Comparison of ENCODE assay signal across 10 cellular contexts in genomic region chr11:215581-216037, GRCh38. TPM values are rescaled to one million over a fixed set of nuclear protein-coding genes. Genes with fewer than 3 reads are reported as not detected.
A peak's percentile ranks its signal among the peaks of the same experiment; 100 is the strongest.
DNase-seq lines count a peak whose midpoint lies in the region; ATAC-seq and TF ChIP-seq lines count a peak whose summit lies in the region.
"Had no signal": no experiment of that assay in that cellular context is flagged by ENCODE, and none has a peak within 500 bp of the region (broad histone marks: within the 10 kb centered on the region; RNA-seq: fewer than 3 reads in every experiment).

No MANE protein-coding gene starts in this region.

- peak; percentile 29 for ATAC-seq in stimulated activated naive B cell treated with anti-CD40 and anti-IgM and Interleukin-4, amounts not matched to agents 10 μg/mL and 1 μg/mL and 100 μg/mL, for 72 hours (replicated peaks)
- no peak for ATAC-seq in GM18858 (IDR thresholded peaks at IDR 0.05; ENCODE audit: unreplicated experiment)
- ATAC-seq in GM19035 (IDR thresholded peaks at IDR 0.05; ENCODE audit: unreplicated experiment), result no peak

- H3K36me3 Mint-ChIP-seq in activated naive CD4-positive, alpha-beta T cell treated with anti-CD3 and anti-CD28 coated beads for 36 hours (ENCODE audit: low read depth), result peaks cover 17% of the 10 kb centered on the region
- peaks cover 25 to 55% of the 10 kb centered on the region in 2 donors for H3K36me3 Mint-ChIP-seq in stimulated activated naive B cell treated with anti-CD40 and anti-IgM and Interleukin-4, amounts not matched to agents 10 μg/mL and 1 μg/mL and 100 μg/mL, for 72 hours

- DNase-seq in activated naive CD4-positive, alpha-beta T cell treated with anti-CD3 and anti-CD28 coated beads for 36 hours, result no peak
- DNase-seq in activated naive CD4-positive, alpha-beta T cell (lab: John Stamatoyannopoulos, UW), result no peak
- DNase-seq in NCI-H82 (lab: John Stamatoyannopoulos, UW) (peak; percentile 67), epithelial cell of prostate (ENCODE audit: low read depth, low spot score) (no peak), GM20000 (ENCODE audit: low spot score) (no peak)
- DNase-seq in stimulated activated naive B cell treated with anti-CD40 and anti-IgM and Interleukin-4, amounts not matched to agents 10 μg/mL and 1 μg/mL and 100 μg/mL, for 72 hours, result no peak
- DNase-seq: NCI-H1694 treated with DMSO at 0.1 percent for 48 hours had no signal

- H3K4me3 Mint-ChIP-seq in activated naive CD4-positive, alpha-beta T cell treated with anti-CD3 and anti-CD28 coated beads for 36 hours, result no peak overlapping the region
- H3K4me3 Mint-ChIP-seq in stimulated activated naive B cell treated with anti-CD40 and anti-IgM and Interleukin-4, amounts not matched to agents 10 μg/mL and 1 μg/mL and 100 μg/mL, for 72 hours, result no peak overlapping the region

- H3K9me3 Mint-ChIP-seq in activated naive CD4-positive, alpha-beta T cell treated with anti-CD3 and anti-CD28 coated beads for 36 hours, result no peaks in the 10 kb centered on the region
- H3K9me3 Mint-ChIP-seq in stimulated activated naive B cell treated with anti-CD40 and anti-IgM and Interleukin-4, amounts not matched to agents 10 μg/mL and 1 μg/mL and 100 μg/mL, for 72 hours, result no peaks in the 10 kb centered on the region

- peak overlapping the region; percentile 59 for H3K27ac Mint-ChIP-seq in activated naive CD4-positive, alpha-beta T cell treated with anti-CD3 and anti-CD28 coated beads for 36 hours
- H3K27ac Mint-ChIP-seq in stimulated activated naive B cell treated with anti-CD40 and anti-IgM and Interleukin-4, amounts not matched to agents 10 μg/mL and 1 μg/mL and 100 μg/mL, for 72 hours, result peak overlapping the region; percentile 78

- H3K27ac ChIP-seq in epithelial cell of prostate, result peak overlapping the region; percentile 52

- CTCF ChIA-PET in activated naive CD4-positive, alpha-beta T cell treated with anti-CD3 and anti-CD28 coated beads for 36 hours (lab: Charles Lee), result interaction anchor here (1.0 to 2.7 kb wide), 3 partner anchors 8 to 35 kb away, joined by 4 to 16 read pairs (median 5); partner anchors contain the start of genes BET1L and RIC8A

- no peak for TF ChIP-seq CTCF in GM20000 (IDR thresholded peaks at IDR 0.05; ENCODE audit: extremely low read depth, missing control alignments)

- peaks cover 21% of the 10 kb centered on the region for H3K4me1 Mint-ChIP-seq in activated naive CD4-positive, alpha-beta T cell treated with anti-CD3 and anti-CD28 coated beads for 36 hours (ENCODE audit: low read depth)
- H3K4me1 Mint-ChIP-seq in stimulated activated naive B cell treated with anti-CD40 and anti-IgM and Interleukin-4, amounts not matched to agents 10 μg/mL and 1 μg/mL and 100 μg/mL, for 72 hours, result peaks cover 9 to 20% of the 10 kb centered on the region in 2 donors

- H3K27me3 Mint-ChIP-seq in activated naive CD4-positive, alpha-beta T cell treated with anti-CD3 and anti-CD28 coated beads for 36 hours (ENCODE audit: low read depth), result no peaks in the 10 kb centered on the region
- H3K27me3 Mint-ChIP-seq in stimulated activated naive B cell treated with anti-CD40 and anti-IgM and Interleukin-4, amounts not matched to agents 10 μg/mL and 1 μg/mL and 100 μg/mL, for 72 hours, result no peaks in the 10 kb centered on the region

- intact Hi-C loops in activated naive CD4-positive, alpha-beta T cell treated with anti-CD3 and anti-CD28 coated beads for 36 hours (cut with micrococcal nuclease), result no loop called here

RNA-seq across cellular contexts. Expression of gene RIC8A, which starts 8.1 kb away (rescaled TPM):
- 10 to 100 TPM; 74.9 to 85.0 TPM for total RNA-seq in activated naive CD4-positive, alpha-beta T cell treated with anti-CD3 and anti-CD28 coated beads for 36 hours

RNA-seq across cellular contexts. Expression of gene BET1L, which starts 8.4 kb away (rescaled TPM):
- total RNA-seq in activated naive CD4-positive, alpha-beta T cell treated with anti-CD3 and anti-CD28 coated beads for 36 hours, result 10 to 100 TPM; 50.4 to 51.6 TPM

RNA-seq across cellular contexts. Expression of gene SIRT3, which starts 20.5 kb away (rescaled TPM):
- 10 to 100 TPM; 16.1 to 20.1 TPM for total RNA-seq in activated naive CD4-positive, alpha-beta T cell treated with anti-CD3 and anti-CD28 coated beads for 36 hours

RNA-seq across cellular contexts. Expression of gene PSMD13, which starts 21.2 kb away (rescaled TPM):
- total RNA-seq in activated naive CD4-positive, alpha-beta T cell treated with anti-CD3 and anti-CD28 coated beads for 36 hours, result 100 to 1,000 TPM; 206 to 210 TPM

RNA-seq across cellular contexts. Expression of gene SCGB1C1, which starts 22.7 kb away (rescaled TPM):
- total RNA-seq in activated naive CD4-positive, alpha-beta T cell treated with anti-CD3 and anti-CD28 coated beads for 36 hours, result not detected
- total RNA-seq: skeletal muscle tissue had no signal

Comparison
In these comparisons a context has a peak if more than half of its experiments do, and no peak if none do; other contexts are left out.
1. ATAC-seq: peak in stimulated activated naive B cell treated with anti-CD40 and anti-IgM and Interleukin-4, amounts not matched to agents 10 μg/mL and 1 μg/mL and 100 μg/mL, for 72 hours (2 of 2); none in GM18858 (single experiment) and GM19035 (single experiment).